8 cellular contexts compared by ENCODE assay signal in genomic region chr14:23556700-23557440, GRCh38. TPM values are rescaled to one million over a fixed set of nuclear protein-coding genes. Genes with fewer than 3 reads are reported as not detected.
A peak's percentile ranks its signal among the peaks of the same experiment; 100 is the strongest.
DNase-seq lines count a peak whose midpoint lies in the region; ATAC-seq and TF ChIP-seq lines count a peak whose summit lies in the region.

No MANE protein-coding gene starts in this region.

- H3K4me1 Mint-ChIP-seq in activated naive CD4-positive, alpha-beta T cell treated with anti-CD3 and anti-CD28 coated beads for 36 hours (ENCODE audit: low read depth): peaks cover 42% of the 10 kb centered on the region
- peaks cover 33% of the 10 kb centered on the region for H3K4me1 Mint-ChIP-seq in activated T-helper 17 cell treated with anti-CD3 and anti-CD28 coated beads, Interleukin-2, amount 50 U/mL, for 72 hours

- peak overlapping the region; percentile 95 for H3K4me3 Mint-ChIP-seq in activated naive CD4-positive, alpha-beta T cell treated with anti-CD3 and anti-CD28 coated beads for 36 hours
- H3K4me3 Mint-ChIP-seq in activated T-helper 17 cell treated with anti-CD3 and anti-CD28 coated beads, Interleukin-2, amount 50 U/mL, for 72 hours: peak overlapping the region; percentile 90

- CTCF ChIA-PET in activated naive CD4-positive, alpha-beta T cell treated with anti-CD3 and anti-CD28 coated beads for 36 hours (lab: Charles Lee): interaction anchor here (0.9 to 11.2 kb wide), 5 partner anchors 9 to 235 kb away, joined by 3 to 209 read pairs (median 4); partner anchors contain the start of genes AP1G2 and PABPN1

- peaks cover 8% of the 10 kb centered on the region for H3K4me1 ChIP-seq in thymus (ENCODE audit: control insufficient read depth, insufficient read depth, low read length)

- H3K27ac Mint-ChIP-seq in activated naive CD4-positive, alpha-beta T cell treated with anti-CD3 and anti-CD28 coated beads for 36 hours: peak overlapping the region; percentile 94
- peak overlapping the region; percentile 71 for H3K27ac Mint-ChIP-seq in activated T-helper 17 cell treated with anti-CD3 and anti-CD28 coated beads, Interleukin-2, amount 50 U/mL, for 72 hours

- peaks cover 6% of the 10 kb centered on the region for H3K36me3 ChIP-seq in kidney epithelial cell (ENCODE audit: control insufficient read depth, insufficient read depth, low read length)
- peaks cover 31% of the 10 kb centered on the region for H3K36me3 ChIP-seq in thymus (ENCODE audit: control insufficient read depth, insufficient read depth)

- DNase-seq in activated naive CD4-positive, alpha-beta T cell treated with anti-CD3 and anti-CD28 coated beads for 36 hours: no peak
- DNase-seq in activated naive CD4-positive, alpha-beta T cell treated with anti-CD3 and anti-CD28 coated beads, Interleukin-2, amount 50 U/mL, for 16 hours: no peak
- DNase-seq in kidney epithelial cell (ENCODE audit: low read depth) (no peak), germinal center (ENCODE audit: low spot score) (no peak), SW 1271 (lab: John Stamatoyannopoulos, UW) (no peak)
- DNase-seq in central memory CD4-positive, alpha-beta T cell: no peak

- ATAC-seq in activated T-helper 17 cell treated with anti-CD3 and anti-CD28 coated beads, Interleukin-2, amount 50 U/mL, for 72 hours (replicated peaks): no peak

- WGBS in thymus: 70% methylated on average over 17 of the region's 17 CpGs

- no peaks in the 10 kb centered on the region for H3K27me3 Mint-ChIP-seq in activated naive CD4-positive, alpha-beta T cell treated with anti-CD3 and anti-CD28 coated beads for 36 hours (ENCODE audit: low read depth)
- H3K27me3 Mint-ChIP-seq in activated T-helper 17 cell treated with anti-CD3 and anti-CD28 coated beads, Interleukin-2, amount 50 U/mL, for 72 hours: no peaks in the 10 kb centered on the region

- H3K27me3 ChIP-seq in kidney epithelial cell (ENCODE audit: control insufficient read depth, insufficient read depth, low read length) (no peaks in the 10 kb centered on the region), thymus (ENCODE audit: control insufficient read depth, insufficient read depth) (no peaks in the 10 kb centered on the region)

- H3K36me3 Mint-ChIP-seq in activated naive CD4-positive, alpha-beta T cell treated with anti-CD3 and anti-CD28 coated beads for 36 hours (ENCODE audit: low read depth): peaks cover 17% of the 10 kb centered on the region
- H3K36me3 Mint-ChIP-seq in activated T-helper 17 cell treated with anti-CD3 and anti-CD28 coated beads, Interleukin-2, amount 50 U/mL, for 72 hours (ENCODE audit: low read depth): peaks cover 45% of the 10 kb centered on the region

- H3K9me3 ChIP-seq in thymus (ENCODE audit: control insufficient read depth): no peaks in the 10 kb centered on the region

- peak overlapping the region; percentile 93 for H3K27ac ChIP-seq in thymus (ENCODE audit: low read depth)

- no peak for TF ChIP-seq CTCF in kidney epithelial cell (IDR thresholded peaks at IDR 0.05; ENCODE audit: insufficient read depth, low read length, poor library complexity, severe bottlenecking)

- no peaks in the 10 kb centered on the region for H3K9me3 Mint-ChIP-seq in activated naive CD4-positive, alpha-beta T cell treated with anti-CD3 and anti-CD28 coated beads for 36 hours
- no peaks in the 10 kb centered on the region for H3K9me3 Mint-ChIP-seq in activated T-helper 17 cell treated with anti-CD3 and anti-CD28 coated beads, Interleukin-2, amount 50 U/mL, for 72 hours

- intact Hi-C loops in activated naive CD4-positive, alpha-beta T cell treated with anti-CD3 and anti-CD28 coated beads for 36 hours (cut with micrococcal nuclease): loop anchor here (1.0 to 10.0 kb wide), 5 partner anchors 10 to 718 kb away; partner anchors contain the start of genes AP1G2, NGDN, PABPN1 and RABGGTA

- H3K4me3 ChIP-seq in kidney epithelial cell (ENCODE audit: low read depth, low read length) (peak overlapping the region; percentile 91), thymus (ENCODE audit: low read length) (peak overlapping the region; percentile 95)

RNA-seq across cellular contexts. Expression of gene THTPA, which starts 0.8 kb away (rescaled TPM):
- 1 to 10 TPM; 6.2 to 6.6 TPM for total RNA-seq in activated naive CD4-positive, alpha-beta T cell treated with anti-CD3 and anti-CD28 coated beads for 36 hours
- total RNA-seq in activated T-helper 17 cell treated with anti-CD3 and anti-CD28 coated beads, Interleukin-2, amount 50 U/mL, for 72 hours: 1 to 10 TPM; 7.3 to 8.7 TPM
- total RNA-seq in kidney epithelial cell: 5.7 and 8.5 TPM in 2 replicates
- 8.8 TPM for polyA plus RNA-seq in thymus

RNA-seq across cellular contexts. Expression of gene ZFHX2, which starts 5.3 kb away (rescaled TPM):
- under 1 TPM; 0.36 to 0.57 TPM for total RNA-seq in activated naive CD4-positive, alpha-beta T cell treated with anti-CD3 and anti-CD28 coated beads for 36 hours
- 1 to 10 TPM; 2.1 to 2.3 TPM for total RNA-seq in activated T-helper 17 cell treated with anti-CD3 and anti-CD28 coated beads, Interleukin-2, amount 50 U/mL, for 72 hours
- 2.3 and 2.6 TPM in 2 replicates for total RNA-seq in kidney epithelial cell
- polyA plus RNA-seq in thymus: 0.48 TPM

RNA-seq across cellular contexts. Expression of gene AP1G2, which starts 10.7 kb away (rescaled TPM):
- total RNA-seq in activated naive CD4-positive, alpha-beta T cell treated with anti-CD3 and anti-CD28 coated beads for 36 hours: 100 to 1,000 TPM; 205 to 216 TPM
- total RNA-seq in activated T-helper 17 cell treated with anti-CD3 and anti-CD28 coated beads, Interleukin-2, amount 50 U/mL, for 72 hours: 100 to 1,000 TPM; 199 to 312 TPM
- total RNA-seq in kidney epithelial cell: 93.2 and 93.4 TPM in 2 replicates
- polyA plus RNA-seq in thymus: 313 TPM

RNA-seq across cellular contexts. Expression of gene JPH4, which starts 21.7 kb away (rescaled TPM):
- total RNA-seq in activated naive CD4-positive, alpha-beta T cell treated with anti-CD3 and anti-CD28 coated beads for 36 hours: under 1 TPM in 1 of 2 experiments, not detected in 1; 0.05 TPM
- total RNA-seq in activated T-helper 17 cell treated with anti-CD3 and anti-CD28 coated beads, Interleukin-2, amount 50 U/mL, for 72 hours: not detected
- total RNA-seq in kidney epithelial cell: 1.0 and 1.1 TPM in 2 replicates
- polyA plus RNA-seq in thymus: 0.59 TPM
